ENCODE assay signal across 8 cellular contexts in genomic region chr14:103847439-103847953, GRCh38. TPM values are rescaled to one million over a fixed set of nuclear protein-coding genes. Genes with fewer than 3 reads are reported as not detected.
DNase-seq lines count a peak whose midpoint lies in the region; ATAC-seq and TF ChIP-seq lines count a peak whose summit lies in the region.

PPP1R13B (minus strand) TSS chr14:103847575; CDS start chr14:103847307, 268 bp downstream.

- ATAC-seq in GM19455 (IDR thresholded peaks at IDR 0.05; ENCODE audit: unreplicated experiment) = peak; percentile 92

- DNase-seq in CD4-positive, alpha-beta memory T cell = peak; percentile 90 to 93 (median 92)
- peak; percentile 65 to 76 for DNase-seq in HL-60 (ENCODE audit: low read depth in 1 of 2, low spot score in 1 of 2)
- DNase-seq in NOMO-1 treated with DMSO at 0.1 percent for 48 hours (lab: John Stamatoyannopoulos, UW; ENCODE audit: unreplicated experiment) = peak; percentile 76
- DNase-seq in activated CD8-positive, alpha-beta memory T cell treated with anti-CD3 and anti-CD28 coated beads, Interleukin-2, amount 50 U/mL, for 4 hours = peak; percentile 97
- DNase-seq in endothelial cell (ENCODE audit: low spot score) = peak; percentile 96
- DNase-seq in midbrain (lab: John Stamatoyannopoulos, UW) = peak; percentile 92
- DNase-seq in stimulated activated CD8-positive, alpha-beta memory T cell treated with anti-CD3 and anti-CD28 coated beads, Interleukin-15, amount 100 ng/mL, for 4 hours (ENCODE audit: low read depth in 2 of 2) = peak; percentile 85 to 90

- no peaks in the 10 kb centered on the region for H3K27me3 Mint-ChIP-seq in CD4-positive, alpha-beta memory T cell
- peaks cover 16% of the 10 kb centered on the region for H3K27me3 Mint-ChIP-seq in endothelial cell (ENCODE audit: unreplicated experiment)

- peak within 1 kb of the TSS; percentile 86 to 96 (median 92) for H3K4me3 Mint-ChIP-seq in CD4-positive, alpha-beta memory T cell
- H3K4me3 Mint-ChIP-seq in endothelial cell (ENCODE audit: unreplicated experiment) = peak within 1 kb of the TSS; percentile 98

- H3K4me3 ChIP-seq in CD4-positive, alpha-beta memory T cell (ENCODE audit: low read length in 2 of 2) = peak within 1 kb of the TSS; percentile 1 to 55
- H3K4me3 ChIP-seq in HL-60 (replicated peaks; ENCODE audit: insufficient read depth, low read length) = peak within 1 kb of the TSS; percentile 47

- no peaks in the 10 kb centered on the region for H3K36me3 ChIP-seq in CD4-positive, alpha-beta memory T cell (ENCODE audit: insufficient read depth, low read length)

- no peaks in the 10 kb centered on the region for H3K9me3 ChIP-seq in CD4-positive, alpha-beta memory T cell (ENCODE audit: control insufficient read depth in 1 of 2, low read length in 2 of 2)

- peaks cover 0 to 4% of the 10 kb centered on the region in 2 donors for H3K36me3 Mint-ChIP-seq in CD4-positive, alpha-beta memory T cell
- peaks cover 8% of the 10 kb centered on the region for H3K36me3 Mint-ChIP-seq in endothelial cell (ENCODE audit: low read depth, unreplicated experiment)

- no peaks in the 10 kb centered on the region for H3K9me3 Mint-ChIP-seq in CD4-positive, alpha-beta memory T cell
- H3K9me3 Mint-ChIP-seq in endothelial cell (ENCODE audit: unreplicated experiment) = no peaks in the 10 kb centered on the region

- no peaks in the 10 kb centered on the region for H3K27me3 ChIP-seq in CD4-positive, alpha-beta memory T cell (ENCODE audit: insufficient read depth, low read length)
- H3K27me3 ChIP-seq in HL-60 (ENCODE audit: insufficient read depth, poor library complexity, severe bottlenecking) = peaks cover 40% of the 10 kb centered on the region

- H3K27ac Mint-ChIP-seq in CD4-positive, alpha-beta memory T cell = peak within 1 kb of the TSS; percentile 43 to 93 (median 85)
- peak within 1 kb of the TSS; percentile 81 for H3K27ac Mint-ChIP-seq in endothelial cell (ENCODE audit: unreplicated experiment)

- CTCF ChIA-PET in CD4-positive, alpha-beta memory T cell (lab: Charles Lee; ENCODE audit: partially characterized antibody) = no interaction called here

- peaks cover 9 to 26% (median 16%) of the 10 kb centered on the region in 4 donors for H3K4me1 Mint-ChIP-seq in CD4-positive, alpha-beta memory T cell
- H3K4me1 Mint-ChIP-seq in endothelial cell (ENCODE audit: unreplicated experiment) = peaks cover 14% of the 10 kb centered on the region

- intact Hi-C loops in CD4-positive, alpha-beta memory T cell (cut with micrococcal nuclease) = loop anchor here (1.0 to 2.0 kb wide), 4 partner anchors 25 to 133 kb away; partner anchors contain the start of genes XRCC3 and ZFYVE21

- H3K27ac ChIP-seq in CD4-positive, alpha-beta memory T cell (ENCODE audit: low read depth, low read length) = peak within 1 kb of the TSS; percentile 26
- H3K27ac ChIP-seq in HL-60 (replicated peaks) = no peak within 1 kb of the TSS

- H3K4me1 ChIP-seq in CD4-positive, alpha-beta memory T cell (ENCODE audit: insufficient read depth, low read length) = peaks cover 12% of the 10 kb centered on the region

- POLR2A ChIA-PET in CD4-positive, alpha-beta memory T cell (lab: Charles Lee; ENCODE audit: partially characterized antibody) = interaction anchor here (0.5 kb wide), 1 partner anchor 56 kb away, joined by 5 read pairs; no protein-coding TSS in a partner anchor

- TF ChIP-seq CTCF in HL-60 (IDR thresholded peaks at IDR 0.05; ENCODE audit: insufficient read depth, low read length) = no peak
- TF ChIP-seq CTCF in endothelial cell (IDR thresholded peaks at IDR 0.05; ENCODE audit: unreplicated experiment) = no peak

RNA-seq across cellular contexts. Expression of gene PPP1R13B, which starts in this region (rescaled TPM):
- 10 to 100 TPM; 23.3 to 30.5 TPM for total RNA-seq in CD4-positive, alpha-beta memory T cell
- 1 to 10 TPM in 1 of 2 donors, under 1 TPM in 1; 0.72 to 8.2 TPM for polyA plus RNA-seq in CD4-positive, alpha-beta memory T cell
- total RNA-seq in endothelial cell (ENCODE audit: unreplicated experiment) = 63.9 TPM
